ENCODE assay signal across 8 cellular contexts in genomic region chr12:3076730-3077571, GRCh38. TPM values are rescaled to one million over a fixed set of nuclear protein-coding genes. Genes with fewer than 3 reads are reported as not detected.
DNase-seq lines count a peak whose midpoint lies in the region; ATAC-seq, FAIRE-seq and TF ChIP-seq lines count a peak whose summit lies in the region.

TSS of gene TSPAN9 (plus strand) at chr12:3077379. CDS start at chr12:3201194, 123,815 bp downstream.

- peak; percentile 95 for DNase-seq in D341Med (ENCODE audit: low spot score)
- DNase-seq in MG63, result peak; percentile 85
- DNase-seq in WTC11 (ENCODE audit: low spot score), result peak; percentile 70
- peak; percentile 54 for DNase-seq in bronchial epithelial cell (ENCODE audit: low read depth)
- DNase-seq in iris pigment epithelial cell (ENCODE audit: low read depth), result peak; percentile 52
- DNase-seq in stimulated activated CD4-positive, alpha-beta T cell treated with anti-CD3 and anti-CD28 coated beads, Interleukin-12 subunit alpha, Interleukin-12 subunit beta, amount 100 ng/mL, for 24 hours (ENCODE audit: low read depth in 2 of 2), result peak; percentile 24 to 48

- peaks cover under 1% of the 10 kb centered on the region for H3K36me3 Mint-ChIP-seq in WTC11

- no peaks in the 10 kb centered on the region for H3K27me3 ChIP-seq in MG63
- H3K27me3 ChIP-seq in bronchial epithelial cell (ENCODE audit: control insufficient read depth, insufficient read depth, low read length), result no peaks in the 10 kb centered on the region

- H3K9me3 ChIP-seq in MG63, result no peaks in the 10 kb centered on the region

- H3K27ac Mint-ChIP-seq in WTC11, result 0 out of 2 replicates have a peak within 1 kb of the TSS, but pooled peaks have one; percentile 41

- H3K4me1 Mint-ChIP-seq in WTC11, result peaks cover 9% of the 10 kb centered on the region

- H3K9me3 Mint-ChIP-seq in WTC11, result 0 out of 2 replicates have a peak, but pooled peaks cover under 1% of the 10 kb centered on the region

- H3K27me3 Mint-ChIP-seq in WTC11 (ENCODE audit: low read depth), result peaks cover 19% of the 10 kb centered on the region

- H3K36me3 ChIP-seq in MG63 (no peaks in the 10 kb centered on the region), bronchial epithelial cell (ENCODE audit: control insufficient read depth, insufficient read depth, low read length) (no peaks in the 10 kb centered on the region)

- POLR2A ChIA-PET in WTC11 (lab: Charles Lee), result no interaction called here

- H3K4me3 ChIP-seq in MG63, result peak within 1 kb of the TSS; percentile 67
- H3K4me3 ChIP-seq in bronchial epithelial cell (ENCODE audit: low read depth, low read length), result peak within 1 kb of the TSS; percentile 71

- peak within 1 kb of the TSS; percentile 76 for H3K4me3 Mint-ChIP-seq in WTC11

- TF ChIP-seq CTCF in WTC11 (IDR thresholded peaks at IDR 0.05) (no peak), bronchial epithelial cell (IDR thresholded peaks at IDR 0.05; ENCODE audit: insufficient read depth, low read length, severe bottlenecking) (no peak)

- CTCF ChIA-PET in WTC11 (lab: Charles Lee), result interaction anchor here (0.7 to 1.8 kb wide), 7 partner anchors 16 to 231 kb away, joined by 3 to 8 read pairs (median 4); no protein-coding TSS in a partner anchor

- ATAC-seq in GM21737 (IDR thresholded peaks at IDR 0.05; ENCODE audit: unreplicated experiment), result peak; percentile 71
- peak; percentile 83 for ATAC-seq in WTC11
- no peak for ATAC-seq in GM21360 (IDR thresholded peaks at IDR 0.05; ENCODE audit: unreplicated experiment)

- FAIRE-seq in bronchial epithelial cell (lab: Jason Lieb, UNC), result no peak

TF ChIP-seq in WTC11, 78 proteins besides CTCF, POLR2A, EP300 and RAD21:
- TF ChIP-seq ZBTB21 (CRISPR knock-in tag; IDR thresholded peaks at IDR 0.05; ENCODE audit: borderline replicate concordance) (no peak; the same call in 1 of the 2 replicates), ZNF121 (CRISPR knock-in tag; IDR thresholded peaks at IDR 0.05) (no peak), AR (CRISPR knock-in tag; IDR thresholded peaks at IDR 0.05) (no peak), RELA (CRISPR knock-in tag; IDR thresholded peaks at IDR 0.05; ENCODE audit: borderline replicate concordance) (peak; percentile 60; the same call in 1 of the 2 replicates), E2F5 (CRISPR knock-in tag; IDR thresholded peaks at IDR 0.05) (peak; percentile 42; the same call in 1 of the 2 replicates), ATF6 (CRISPR knock-in tag; IDR thresholded peaks at IDR 0.05) (no peak), ZNF138 (CRISPR knock-in tag; conservative IDR thresholded peaks at IDR 0.05) (no peak), ZNF423 (CRISPR knock-in tag; IDR thresholded peaks at IDR 0.05) (peak; percentile 75; the same call in 1 of the 2 replicates), CBFB (CRISPR knock-in tag; IDR thresholded peaks at IDR 0.05; ENCODE audit: low read depth) (no peak)
- TF ChIP-seq, protein P1, sequence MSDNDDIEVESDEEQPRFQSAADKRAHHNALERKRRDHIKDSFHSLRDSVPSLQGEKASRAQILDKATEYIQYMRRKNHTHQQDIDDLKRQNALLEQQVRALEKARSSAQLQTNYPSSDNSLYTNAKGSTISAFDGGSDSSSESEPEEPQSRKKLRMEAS (CRISPR knock-in tag; IDR thresholded peaks at IDR 0.05), result no peak

RNA-seq across cellular contexts. Expression of gene TSPAN9, which starts in this region (rescaled TPM):
- 25.8 and 31.0 TPM in 2 replicates for total RNA-seq in MG63 (2014; rRNA removed; shearing (Covaris generic); ENCODE audit: low replicate concordance)
- total RNA-seq in WTC11 (2021) (21.8 to 27.6 TPM (median 23.9 TPM) in 3 replicates), bronchial epithelial cell (5.0 and 9.0 TPM in 2 replicates)

Comparison
In these comparisons a context has a peak if more than half of its experiments do, and no peak if none do; other contexts are left out.
1. DNase-seq: peak in every context shown above with its lines; median percentile 95 in D341Med; 85 in MG63; 70 in WTC11; 54 in bronchial epithelial cell; 52 in iris pigment epithelial cell; 36 in stimulated activated CD4-positive, alpha-beta T cell treated with anti-CD3 and anti-CD28 coated beads, Interleukin-12 subunit alpha, Interleukin-12 subunit beta, amount 100 ng/mL, for 24 hours.